In genomic region chr22:27412866-27413445, GRCh38 we compare ENCODE assay signal across 17 cellular contexts.
A peak's percentile ranks its signal among the peaks of the same experiment; 100 is the strongest.
DNase-seq lines count a peak whose midpoint lies in the region; ATAC-seq and TF ChIP-seq lines count a peak whose summit lies in the region.
"Had no signal": no experiment of that assay in that cellular context is flagged by ENCODE, and none has a peak within 500 bp of the region (broad histone marks: within the 10 kb centered on the region; RNA-seq: fewer than 3 reads in every experiment).

No MANE protein-coding gene starts in this region.

- POLR2A ChIA-PET in IMR-90 (lab: Charles Lee; ENCODE audit: unreplicated experiment): no interaction called here

- no peak overlapping the region for H4K91ac ChIP-seq in IMR-90 (ENCODE audit: insufficient read depth, low read depth, low read length)

- no peaks in the 10 kb centered on the region for H3K79me1 ChIP-seq in IMR-90 (ENCODE audit: low read depth in 1 of 2, low read length in 2 of 2)

- no peak overlapping the region for H3K9ac ChIP-seq in IMR-90 (ENCODE audit: low read depth, low read length)

- TF ChIP-seq RAD21 in IMR-90 (IDR thresholded peaks at IDR 0.05; ENCODE audit: low read length): no peak

- H3K4ac ChIP-seq in IMR-90 (ENCODE audit: low read depth, low read length): no peak overlapping the region

- H4K20me1 ChIP-seq in IMR-90 (ENCODE audit: insufficient read depth, low read length): no peaks in the 10 kb centered on the region

- H3K4me3 ChIP-seq in IMR-90 (ENCODE audit: insufficient read depth, low read depth, low read length): no peak overlapping the region
- no peak overlapping the region for H3K4me3 ChIP-seq in RWPE2 (ENCODE audit: severe bottlenecking)
- H3K4me3 ChIP-seq in spleen: no peak overlapping the region
- H3K4me3 ChIP-seq in SJCRH30: no peak overlapping the region
- H3K4me3 ChIP-seq: PC-9, SJSA1 had no signal

- H4K8ac ChIP-seq in IMR-90 (ENCODE audit: low read depth in 2 of 2, low read length in 2 of 2): no peak overlapping the region

- H3K9me3 ChIP-seq in IMR-90 (ENCODE audit: control insufficient read depth, insufficient read depth, low read length): no peaks in the 10 kb centered on the region
- H3K9me3 ChIP-seq in RWPE2 (ENCODE audit: severe bottlenecking): no peaks in the 10 kb centered on the region
- no peaks in the 10 kb centered on the region for H3K9me3 ChIP-seq in spleen
- H3K9me3 ChIP-seq in SJCRH30 (replicated peaks): no peaks in the 10 kb centered on the region
- H3K9me3 ChIP-seq: SJSA1 had no signal

- H3K18ac ChIP-seq in IMR-90 (ENCODE audit: low read depth, low read length): no peak overlapping the region

- no peak overlapping the region for H3K14ac ChIP-seq in IMR-90 (replicated peaks; ENCODE audit: low read depth, low read length)

- CTCF ChIA-PET in IMR-90 (lab: Yijun Ruan, JAX): no interaction called here

- no peak overlapping the region for H3K4me2 ChIP-seq in IMR-90 (ENCODE audit: low read depth, low read length)
- H3K4me2 ChIP-seq: PC-9 had no signal

- H4K5ac ChIP-seq in IMR-90 (ENCODE audit: low read depth, low read length): no peak overlapping the region

- H2BK120ac ChIP-seq in IMR-90 (ENCODE audit: low read depth, low read length): no peak overlapping the region

- no peak overlapping the region for H3K56ac ChIP-seq in IMR-90 (ENCODE audit: extremely low read depth, insufficient read depth, low read length)

- H2AK9ac ChIP-seq in IMR-90 (replicated peaks; ENCODE audit: low read depth, low read length, poor library complexity): peak overlapping the region; percentile 47

- TF ChIP-seq POLR2A in IMR-90 (IDR thresholded peaks at IDR 0.05; ENCODE audit: low read depth, low read length) (no peak), spleen (IDR thresholded peaks at IDR 0.05) (no peak)

- ATAC-seq in IMR-90 (ENCODE audit: low read depth) (no peak), RWPE2 (ENCODE audit: low read depth) (no peak)

- H3K27ac ChIP-seq in IMR-90 (ENCODE audit: insufficient read depth, low read length) (no peak overlapping the region), RWPE2 (ENCODE audit: poor library complexity, severe bottlenecking) (peak overlapping the region; percentile 12), spleen (no peak overlapping the region), SJCRH30 (no peak overlapping the region)
- H3K27ac ChIP-seq: PC-9, SJSA1 had no signal

- dilution Hi-C loops in IMR-90 (cut with HindIII; ENCODE audit: low sequenced_read_pairs, unreplicated experiment): no loop called here

- no peak overlapping the region for H2BK15ac ChIP-seq in IMR-90 (ENCODE audit: low read depth, low read length)

- no peaks in the 10 kb centered on the region for H3K36me3 ChIP-seq in IMR-90 (ENCODE audit: control insufficient read depth, insufficient read depth, low read length)
- H3K36me3 ChIP-seq in RWPE2 (ENCODE audit: low read depth): no peaks in the 10 kb centered on the region
- no peaks in the 10 kb centered on the region for H3K36me3 ChIP-seq in spleen
- no peaks in the 10 kb centered on the region for H3K36me3 ChIP-seq in SJCRH30
- H3K36me3 ChIP-seq: SJSA1 had no signal

- no peaks in the 10 kb centered on the region for H3K9me1 ChIP-seq in IMR-90 (ENCODE audit: insufficient read depth, low read length)

- intact Hi-C loops in IMR-90 (cut with micrococcal nuclease) (no loop called here), spleen (cut with DNase I; ENCODE audit: low total_unique reads) (no loop called here)

- H3K4me1 ChIP-seq in IMR-90 (ENCODE audit: control insufficient read depth, insufficient read depth, low read length) (peaks cover 6% of the 10 kb centered on the region; the same call in 1 of the 2 replicates), RWPE2 (ENCODE audit: insufficient read depth, poor library complexity, severe bottlenecking) (peaks cover 2% of the 10 kb centered on the region), spleen (no peaks in the 10 kb centered on the region), SJCRH30 (peaks cover 30% of the 10 kb centered on the region)

- no peak overlapping the region for H2AFZ ChIP-seq in IMR-90 (replicated peaks; ENCODE audit: low read length, poor library complexity)
- H2AFZ ChIP-seq: PC-9 had no signal

- DNase-seq in IMR-90 (no peak), RWPE2 (ENCODE audit: low spot score) (no peak), fibroblast of gingiva (ENCODE audit: low read depth) (peak; percentile 18), spleen (peak; percentile 44), NCI-H226 (no peak), GM10266 (ENCODE audit: extremely low spot score) (no peak), SJCRH30 (no peak)
- DNase-seq: ACHN, AML-193, GDM1, HCEC 1CT, NCI-H1105 treated with DMSO at 0.1 percent for 48 hours, NCI-H1694, NCI-H2081 treated with DMSO at 0.1 percent for 48 hours, NCI-H524, PC-9 had no signal

- no TSS peak for BruUV-seq in IMR-90 (replicated peaks; lab: Mats Ljungman, UMichigan)

- H3K27me3 ChIP-seq in IMR-90 (ENCODE audit: control insufficient read depth, insufficient read depth, low read length) (peaks cover 34% of the 10 kb centered on the region), RWPE2 (ENCODE audit: insufficient read depth, poor library complexity, severe bottlenecking) (no peaks in the 10 kb centered on the region), spleen (replicated peaks in 1 of 7) (peaks cover 0 to 91% (median 5%) of the 10 kb centered on the region in 7 donors), SJCRH30 (no peaks in the 10 kb centered on the region)

- in situ Hi-C loops in IMR-90 (cut with MboI; ENCODE audit: low sequenced_read_pairs): loop anchor here (10.0 kb wide), 1 partner anchor 592 kb away; no protein-coding TSS in a partner anchor

- TF ChIP-seq CTCF in IMR-90 (conservative IDR thresholded peaks at IDR 0.05; ENCODE audit: low read depth, low read length) (no peak), RWPE2 (IDR thresholded peaks at IDR 0.05; ENCODE audit: poor library complexity, severe bottlenecking) (no peak), spleen (IDR thresholded peaks at IDR 0.05 in 8 of 11, conservative IDR thresholded peaks at IDR 0.05 in 3 of 11) (no peak), GM10266 (IDR thresholded peaks at IDR 0.05; ENCODE audit: control insufficient read depth, insufficient read depth, low read depth, missing control alignments) (no peak)

- no peak overlapping the region for H2BK20ac ChIP-seq in IMR-90 (ENCODE audit: low read depth, low read length)

- no peak overlapping the region for H2AK5ac ChIP-seq in IMR-90 (ENCODE audit: low read depth, low read length)

- H2BK5ac ChIP-seq in IMR-90 (ENCODE audit: low read depth, low read length, poor library complexity, severe bottlenecking): no peak overlapping the region

- 71% methylated on average over 1 of the region's 7 CpGs; no CpG with 5 or more reads in 1 of the 2 experiments for WGBS in IMR-90 (ENCODE audit: extremely low coverage in 2 of 2, insufficient read length in 1 of 2), 2 experiments
- WGBS in spleen, 5 donors: 87 to 91% (median 90%) methylated on average over 6 to 7 of the region's 7 CpGs

- H3K23ac ChIP-seq in IMR-90 (ENCODE audit: low read depth, low read length): no peak overlapping the region

TF ChIP-seq in IMR-90, 13 proteins besides CTCF, POLR2A, EP300 and RAD21:
- TF ChIP-seq MAZ (IDR thresholded peaks at IDR 0.05; ENCODE audit: borderline replicate concordance, low read depth, low read length): no peak
- no peak for TF ChIP-seq SMC3 (IDR thresholded peaks at IDR 0.05; ENCODE audit: low read depth, low read length)
- TF ChIP-seq MXI1 (IDR thresholded peaks at IDR 0.05; ENCODE audit: borderline replicate concordance, low read depth, low read length): no peak
- TF ChIP-seq CEBPB (IDR thresholded peaks at IDR 0.05; ENCODE audit: low read depth, low read length): no peak
- no peak for TF ChIP-seq RCOR1 (IDR thresholded peaks at IDR 0.05; ENCODE audit: insufficient replicate concordance, low read length)
- no peak for TF ChIP-seq ELK1 (IDR thresholded peaks at IDR 0.05; ENCODE audit: borderline replicate concordance, low read depth, low read length)
- no peak for TF ChIP-seq MAFK (IDR thresholded peaks at IDR 0.05; ENCODE audit: low read depth, low read length)
- no peak for TF ChIP-seq CHD1 (IDR thresholded peaks at IDR 0.05; ENCODE audit: low read depth, low read length)
- no peak for TF ChIP-seq BHLHE40 (IDR thresholded peaks at IDR 0.05; ENCODE audit: low read depth, low read length)
- TF ChIP-seq USF2 (IDR thresholded peaks at IDR 0.05; ENCODE audit: low read depth, low read length): no peak
- TF ChIP-seq NFE2L2 (IDR thresholded peaks at IDR 0.05; ENCODE audit: low read depth, low read length): no peak
- no peak for TF ChIP-seq RFX5 (IDR thresholded peaks at IDR 0.05; ENCODE audit: low read depth, low read length)
- TF ChIP-seq FOS (IDR thresholded peaks at IDR 0.05; ENCODE audit: low read depth, low read length): no peak

Comparison
In these comparisons a context has a peak if more than half of its experiments do, and no peak if none do; other contexts are left out.
1. DNase-seq: peak in fibroblast of gingiva (single experiment) and spleen (single experiment); none in IMR-90 (single experiment), RWPE2 (single experiment), NCI-H226 (single experiment), GM10266 (single experiment) and SJCRH30 (0 of 2).